Comparison of ENCODE assay signal across 22 cellular contexts in the genomic region with DNA sequence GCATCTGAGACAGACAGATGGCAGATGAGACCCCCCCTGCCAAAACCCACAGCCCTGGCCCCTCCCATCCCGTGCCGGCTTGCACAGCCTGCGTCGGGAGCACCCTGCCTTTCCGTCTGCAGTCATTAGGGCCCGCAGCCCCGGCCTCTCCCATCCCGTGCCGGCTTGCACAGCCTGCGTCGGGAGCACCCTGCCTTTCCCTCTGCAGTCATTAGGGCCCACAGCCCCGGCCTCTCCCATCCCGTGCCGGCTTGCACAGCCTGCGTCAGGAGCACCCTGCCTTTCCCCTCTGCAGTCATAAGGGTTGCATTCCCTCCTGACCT.
"Had no signal": no experiment of that assay in that cellular context is flagged by ENCODE, and none has a peak within 500 bp of the region (broad histone marks: within the 10 kb centered on the region; RNA-seq: fewer than 3 reads in every experiment).

No MANE protein-coding gene starts in this region.

- H3K4me3 Mint-ChIP-seq: dendritic cell treated with granulocyte-macrophage colony-stimulating factor and Interleukin-4, amounts not matched to agents 40 ng/mL and 50 ng/mL, for 4 days; effector memory CD8-positive, alpha-beta T cell; immature natural killer cell; memory B cell; mesothelial cell of epicardium; natural killer cell; neural crest cell; stimulated activated naive B cell treated with anti-CD40 and anti-IgM and Interleukin-4, amounts not matched to agents 10 μg/mL and 1 μg/mL and 100 μg/mL, for 72 hours; stimulated activated naive CD8-positive, alpha-beta T cell treated with anti-CD3 and anti-CD28 coated beads, Interleukin-15, amount 100 ng/mL, for 72 hours had no signal

- H3K9me3 ChIP-seq: esophagus squamous epithelium, ovary, right atrium auricular region, testis had no signal

- H3K27me3 Mint-ChIP-seq: dendritic cell treated with granulocyte-macrophage colony-stimulating factor and Interleukin-4, amounts not matched to agents 40 ng/mL and 50 ng/mL, for 4 days; effector memory CD8-positive, alpha-beta T cell; memory B cell; stimulated activated naive B cell treated with anti-CD40 and anti-IgM and Interleukin-4, amounts not matched to agents 10 μg/mL and 1 μg/mL and 100 μg/mL, for 72 hours; stimulated activated naive CD8-positive, alpha-beta T cell treated with anti-CD3 and anti-CD28 coated beads, Interleukin-15, amount 100 ng/mL, for 72 hours had no signal

- H3K4me2 ChIP-seq: smooth muscle cell had no signal

- FAIRE-seq: colon, kidney had no signal

- H3K4me1 ChIP-seq: esophagus squamous epithelium, right atrium auricular region, testis, tibial nerve had no signal

- H3K27me3 ChIP-seq: esophagus squamous epithelium, ovary, right atrium auricular region, testis, tibial nerve had no signal

- ATAC-seq: effector memory CD8-positive, alpha-beta T cell; natural killer cell; stimulated activated naive B cell treated with anti-CD40 and anti-IgM and Interleukin-4, amounts not matched to agents 10 μg/mL and 1 μg/mL and 100 μg/mL, for 72 hours; stimulated activated naive CD8-positive, alpha-beta T cell treated with anti-CD3 and anti-CD28 coated beads, Interleukin-15, amount 100 ng/mL, for 72 hours had no signal

- H3K27ac ChIP-seq: esophagus squamous epithelium, ovary, right atrium auricular region, testis, tibial nerve had no signal

- H3K27ac Mint-ChIP-seq: dendritic cell treated with granulocyte-macrophage colony-stimulating factor and Interleukin-4, amounts not matched to agents 40 ng/mL and 50 ng/mL, for 4 days; memory B cell; mesothelial cell of epicardium; stimulated activated naive B cell treated with anti-CD40 and anti-IgM and Interleukin-4, amounts not matched to agents 10 μg/mL and 1 μg/mL and 100 μg/mL, for 72 hours had no signal

- H3K4me1 Mint-ChIP-seq: mesothelial cell of epicardium, neural crest cell had no signal

- DNase-seq: cerebellar nuclear complex; effector memory CD8-positive, alpha-beta T cell; esophagus squamous epithelium; foreskin fibroblast; immature natural killer cell; kidney; left cardiac atrium; natural killer cell; stimulated activated CD4-positive, alpha-beta T cell treated with anti-CD3 and anti-CD28 coated beads, Interleukin-4, amount 100 ng/mL, for 1 hour; stimulated activated CD8-positive, alpha-beta memory T cell treated with anti-CD3 and anti-CD28 coated beads, Interleukin-4, amount 100 ng/mL, for 48 hours; stimulated activated naive B cell treated with anti-CD40 and anti-IgM and Interleukin-4, amounts not matched to agents 10 μg/mL and 1 μg/mL and 100 μg/mL, for 72 hours; stimulated activated naive CD8-positive, alpha-beta T cell treated with anti-CD3 and anti-CD28 coated beads, Interleukin-15, amount 100 ng/mL, for 72 hours; testis had no signal

- H3K9me3 Mint-ChIP-seq: dendritic cell treated with granulocyte-macrophage colony-stimulating factor and Interleukin-4, amounts not matched to agents 40 ng/mL and 50 ng/mL, for 4 days; effector memory CD8-positive, alpha-beta T cell; immature natural killer cell; memory B cell; mesothelial cell of epicardium; natural killer cell; neural crest cell; stimulated activated naive B cell treated with anti-CD40 and anti-IgM and Interleukin-4, amounts not matched to agents 10 μg/mL and 1 μg/mL and 100 μg/mL, for 72 hours; stimulated activated naive CD8-positive, alpha-beta T cell treated with anti-CD3 and anti-CD28 coated beads, Interleukin-15, amount 100 ng/mL, for 72 hours had no signal

- H3K36me3 Mint-ChIP-seq: natural killer cell had no signal

- H3K4me3 ChIP-seq: esophagus squamous epithelium, ovary, right atrium auricular region, smooth muscle cell, testis, tibial nerve had no signal
